Comparison of ENCODE assay signal across 9 cellular contexts in genomic region chr16:9077001-9077809, GRCh38. TPM values are rescaled to one million over a fixed set of nuclear protein-coding genes. Genes with fewer than 3 reads are reported as not detected.
DNase-seq lines count a peak whose midpoint lies in the region; ATAC-seq and TF ChIP-seq lines count a peak whose summit lies in the region.
"Had no signal": no experiment of that assay in that cellular context is flagged by ENCODE, and none has a peak within 500 bp of the region (broad histone marks: within the 10 kb centered on the region; RNA-seq: fewer than 3 reads in every experiment).

No MANE protein-coding gene starts in this region.

- H3K4me3 ChIP-seq in parathyroid adenoma (ENCODE audit: low read depth, low read length): no peak overlapping the region

- ATAC-seq in GM21825 (IDR thresholded peaks at IDR 0.05; ENCODE audit: unreplicated experiment): no peak

- no peaks in the 10 kb centered on the region for H3K27me3 ChIP-seq in parathyroid adenoma (ENCODE audit: control insufficient read depth, insufficient read depth, low read length)

- H3K4me1 ChIP-seq in parathyroid adenoma: peaks cover 6% of the 10 kb centered on the region

- H3K4me2 ChIP-seq in parathyroid adenoma (ENCODE audit: low read length): no peak overlapping the region

- H3K9ac ChIP-seq in parathyroid adenoma: no peak overlapping the region

- DNase-seq in SKM-1 treated with dmso at 0.1 percent for 144 hours (lab: John Stamatoyannopoulos, UW; ENCODE audit: unreplicated experiment) (peak; percentile 71), SKM-1 (lab: John Stamatoyannopoulos, UW; ENCODE audit: unreplicated experiment) (no peak), NOMO-1 treated with dmso at 0.1 percent for 144 hours (lab: John Stamatoyannopoulos, UW; ENCODE audit: unreplicated experiment) (peak; percentile 71), amniotic epithelial cell (ENCODE audit: low read depth) (peak; percentile 93), dermis blood vessel endothelial cell (no peak)
- no peak for DNase-seq in central memory CD4-positive, alpha-beta T cell

- no peak overlapping the region for H3K27ac ChIP-seq in parathyroid adenoma
- H3K27ac ChIP-seq: 22Rv1 had no signal

- TF ChIP-seq CTCF in parathyroid adenoma (IDR thresholded peaks at IDR 0.05): no peak

- peak overlapping the region; percentile 40 for H2AFZ ChIP-seq in parathyroid adenoma

- no peaks in the 10 kb centered on the region for H3K9me3 ChIP-seq in parathyroid adenoma (ENCODE audit: control insufficient read depth, low read length)

- no peaks in the 10 kb centered on the region for H3K36me3 ChIP-seq in parathyroid adenoma (ENCODE audit: control insufficient read depth, insufficient read depth, low read length)

- no peaks in the 10 kb centered on the region for H3K79me2 ChIP-seq in parathyroid adenoma

RNA-seq across cellular contexts. Expression of gene HAPSTR1, which starts 14.2 kb away (rescaled TPM):
- 70.1 and 81.4 TPM in 2 replicates for total RNA-seq in dermis blood vessel endothelial cell

Comparison
In these comparisons a context has a peak if more than half of its experiments do, and no peak if none do; other contexts are left out.
1. DNase-seq: peak in SKM-1 treated with dmso at 0.1 percent for 144 hours (single experiment), NOMO-1 treated with dmso at 0.1 percent for 144 hours (single experiment) and amniotic epithelial cell (single experiment); none in SKM-1 (single experiment), dermis blood vessel endothelial cell (single experiment) and central memory CD4-positive, alpha-beta T cell (single experiment).